Comparison of ENCODE assay signal across 1 cellular context in the genomic region with DNA sequence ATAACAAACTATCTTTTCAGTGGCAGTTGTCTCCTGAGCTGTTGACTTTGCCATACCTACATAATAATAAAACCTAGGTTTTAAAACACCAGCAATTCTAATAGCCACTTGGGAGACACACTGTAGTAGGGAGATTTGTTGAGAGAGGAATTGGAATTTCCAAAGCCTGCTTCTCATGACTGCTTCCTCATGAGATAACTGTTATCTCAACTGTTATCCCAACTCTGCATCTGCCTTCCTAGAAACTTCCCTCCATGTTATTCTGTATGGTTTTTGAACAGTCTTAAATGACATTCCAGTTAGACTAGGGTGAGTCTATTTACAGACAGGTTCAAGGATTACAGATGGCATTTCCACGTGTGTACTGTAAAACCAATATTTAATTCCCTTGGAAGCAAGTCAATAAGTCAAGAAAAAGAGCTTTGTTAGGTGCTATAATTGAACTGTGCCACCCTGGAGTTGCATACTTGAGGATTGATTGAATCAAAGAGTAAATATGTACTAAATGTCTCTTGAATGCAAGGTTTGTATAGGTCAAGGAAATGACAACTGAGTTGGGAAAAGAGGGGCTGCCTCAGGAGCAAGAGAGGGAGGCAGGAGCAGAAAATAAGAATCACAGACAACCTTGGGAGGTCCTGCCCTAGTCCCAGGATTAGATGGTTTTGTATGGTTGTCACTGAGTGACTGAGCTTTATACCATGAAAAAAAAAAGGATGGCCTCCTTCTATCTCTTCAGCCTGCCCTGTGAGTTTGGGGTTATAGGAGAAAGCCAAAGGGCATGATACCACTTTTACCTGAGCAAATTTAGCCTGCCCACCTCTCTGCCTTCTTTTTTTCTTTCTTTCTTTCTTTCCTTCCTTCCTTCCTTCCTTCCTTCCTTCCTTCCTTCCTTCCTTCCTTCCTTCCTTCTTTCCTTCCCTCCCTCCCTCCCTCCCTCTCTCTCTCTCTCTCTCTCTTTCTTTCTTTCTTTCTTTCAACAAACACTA.
TF ChIP-seq lines count a peak whose summit lies in the region.

No MANE protein-coding gene starts in this region.

TF ChIP-seq in HepG2, 621 proteins besides CTCF, POLR2A, EP300 and RAD21 (continued from another document and continues in another):
- no peak for TF ChIP-seq TEF (CRISPR knock-in tag; IDR thresholded peaks at IDR 0.05)
- TF ChIP-seq POLR2G (IDR thresholded peaks at IDR 0.05; ENCODE audit: low read depth, low read length): no peak
- TF ChIP-seq, protein P1, sequence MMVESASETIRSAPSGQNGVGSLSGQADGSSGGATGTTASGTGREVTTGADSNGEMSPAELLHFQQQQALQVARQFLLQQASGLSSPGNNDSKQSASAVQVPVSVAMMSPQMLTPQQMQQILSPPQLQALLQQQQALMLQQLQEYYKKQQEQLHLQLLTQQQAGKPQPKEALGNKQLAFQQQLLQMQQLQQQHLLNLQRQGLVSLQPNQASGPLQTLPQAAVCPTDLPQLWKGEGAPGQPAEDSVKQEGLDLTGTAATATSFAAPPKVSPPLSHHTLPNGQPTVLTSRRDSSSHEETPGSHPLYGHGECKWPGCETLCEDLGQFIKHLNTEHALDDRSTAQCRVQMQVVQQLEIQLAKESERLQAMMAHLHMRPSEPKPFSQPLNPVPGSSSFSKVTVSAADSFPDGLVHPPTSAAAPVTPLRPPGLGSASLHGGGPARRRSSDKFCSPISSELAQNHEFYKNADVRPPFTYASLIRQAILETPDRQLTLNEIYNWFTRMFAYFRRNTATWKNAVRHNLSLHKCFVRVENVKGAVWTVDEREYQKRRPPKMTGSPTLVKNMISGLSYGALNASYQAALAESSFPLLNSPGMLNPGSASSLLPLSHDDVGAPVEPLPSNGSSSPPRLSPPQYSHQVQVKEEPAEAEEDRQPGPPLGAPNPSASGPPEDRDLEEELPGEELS (CRISPR knock-in tag; IDR thresholded peaks at IDR 0.05): peak; percentile 79
- TF ChIP-seq, protein P2, sequence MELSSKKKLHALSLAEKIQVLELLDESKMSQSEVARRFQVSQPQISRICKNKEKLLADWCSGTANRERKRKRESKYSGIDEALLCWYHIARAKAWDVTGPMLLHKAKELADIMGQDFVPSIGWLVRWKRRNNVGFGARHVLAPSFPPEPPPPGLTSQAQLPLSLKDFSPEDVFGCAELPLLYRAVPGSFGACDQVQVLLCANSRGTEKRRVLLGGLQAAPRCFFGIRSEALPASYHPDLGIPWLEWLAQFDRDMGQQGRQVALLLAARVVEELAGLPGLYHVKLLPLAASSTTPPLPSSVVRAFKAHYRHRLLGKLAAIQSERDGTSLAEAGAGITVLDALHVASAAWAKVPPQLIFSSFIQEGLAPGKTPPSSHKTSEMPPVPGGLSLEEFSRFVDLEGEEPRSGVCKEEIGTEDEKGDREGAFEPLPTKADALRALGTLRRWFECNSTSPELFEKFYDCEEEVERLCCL (CRISPR knock-in tag; IDR thresholded peaks at IDR 0.05; ENCODE audit: borderline replicate concordance): no peak
- no peak for TF ChIP-seq THAP9 (CRISPR knock-in tag; IDR thresholded peaks at IDR 0.05; ENCODE audit: borderline replicate concordance)
- TF ChIP-seq, protein P3, sequence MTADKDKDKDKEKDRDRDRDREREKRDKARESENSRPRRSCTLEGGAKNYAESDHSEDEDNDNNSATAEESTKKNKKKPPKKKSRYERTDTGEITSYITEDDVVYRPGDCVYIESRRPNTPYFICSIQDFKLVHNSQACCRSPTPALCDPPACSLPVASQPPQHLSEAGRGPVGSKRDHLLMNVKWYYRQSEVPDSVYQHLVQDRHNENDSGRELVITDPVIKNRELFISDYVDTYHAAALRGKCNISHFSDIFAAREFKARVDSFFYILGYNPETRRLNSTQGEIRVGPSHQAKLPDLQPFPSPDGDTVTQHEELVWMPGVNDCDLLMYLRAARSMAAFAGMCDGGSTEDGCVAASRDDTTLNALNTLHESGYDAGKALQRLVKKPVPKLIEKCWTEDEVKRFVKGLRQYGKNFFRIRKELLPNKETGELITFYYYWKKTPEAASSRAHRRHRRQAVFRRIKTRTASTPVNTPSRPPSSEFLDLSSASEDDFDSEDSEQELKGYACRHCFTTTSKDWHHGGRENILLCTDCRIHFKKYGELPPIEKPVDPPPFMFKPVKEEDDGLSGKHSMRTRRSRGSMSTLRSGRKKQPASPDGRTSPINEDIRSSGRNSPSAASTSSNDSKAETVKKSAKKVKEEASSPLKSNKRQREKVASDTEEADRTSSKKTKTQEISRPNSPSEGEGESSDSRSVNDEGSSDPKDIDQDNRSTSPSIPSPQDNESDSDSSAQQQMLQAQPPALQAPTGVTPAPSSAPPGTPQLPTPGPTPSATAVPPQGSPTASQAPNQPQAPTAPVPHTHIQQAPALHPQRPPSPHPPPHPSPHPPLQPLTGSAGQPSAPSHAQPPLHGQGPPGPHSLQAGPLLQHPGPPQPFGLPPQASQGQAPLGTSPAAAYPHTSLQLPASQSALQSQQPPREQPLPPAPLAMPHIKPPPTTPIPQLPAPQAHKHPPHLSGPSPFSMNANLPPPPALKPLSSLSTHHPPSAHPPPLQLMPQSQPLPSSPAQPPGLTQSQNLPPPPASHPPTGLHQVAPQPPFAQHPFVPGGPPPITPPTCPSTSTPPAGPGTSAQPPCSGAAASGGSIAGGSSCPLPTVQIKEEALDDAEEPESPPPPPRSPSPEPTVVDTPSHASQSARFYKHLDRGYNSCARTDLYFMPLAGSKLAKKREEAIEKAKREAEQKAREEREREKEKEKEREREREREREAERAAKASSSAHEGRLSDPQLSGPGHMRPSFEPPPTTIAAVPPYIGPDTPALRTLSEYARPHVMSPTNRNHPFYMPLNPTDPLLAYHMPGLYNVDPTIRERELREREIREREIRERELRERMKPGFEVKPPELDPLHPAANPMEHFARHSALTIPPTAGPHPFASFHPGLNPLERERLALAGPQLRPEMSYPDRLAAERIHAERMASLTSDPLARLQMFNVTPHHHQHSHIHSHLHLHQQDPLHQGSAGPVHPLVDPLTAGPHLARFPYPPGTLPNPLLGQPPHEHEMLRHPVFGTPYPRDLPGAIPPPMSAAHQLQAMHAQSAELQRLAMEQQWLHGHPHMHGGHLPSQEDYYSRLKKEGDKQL (CRISPR knock-in tag; IDR thresholded peaks at IDR 0.05; ENCODE audit: low read depth): 0 out of 2 replicates have a peak, but pooled peaks have one; percentile 85
- TF ChIP-seq MED1 (CRISPR knock-in tag; IDR thresholded peaks at IDR 0.05): 0 out of 2 replicates have a peak, but pooled peaks have one; percentile 23
- TF ChIP-seq MYPOP (CRISPR knock-in tag; IDR thresholded peaks at IDR 0.05): no peak
- TF ChIP-seq POGZ (CRISPR knock-in tag; IDR thresholded peaks at IDR 0.05): no peak
- no peak for TF ChIP-seq NFYB (CRISPR knock-in tag; IDR thresholded peaks at IDR 0.05)
- no peak for TF ChIP-seq ZNF652 (CRISPR knock-in tag; IDR thresholded peaks at IDR 0.05; ENCODE audit: borderline replicate concordance, low read depth)
- no peak for TF ChIP-seq ASH2L (IDR thresholded peaks at IDR 0.05; ENCODE audit: insufficient read length, low read depth, low read length)
- no peak for TF ChIP-seq ZMYM3 (CRISPR knock-in tag; IDR thresholded peaks at IDR 0.05)
- TF ChIP-seq NCOA1 (CRISPR knock-in tag; IDR thresholded peaks at IDR 0.05): no peak
- TF ChIP-seq, protein P4, sequence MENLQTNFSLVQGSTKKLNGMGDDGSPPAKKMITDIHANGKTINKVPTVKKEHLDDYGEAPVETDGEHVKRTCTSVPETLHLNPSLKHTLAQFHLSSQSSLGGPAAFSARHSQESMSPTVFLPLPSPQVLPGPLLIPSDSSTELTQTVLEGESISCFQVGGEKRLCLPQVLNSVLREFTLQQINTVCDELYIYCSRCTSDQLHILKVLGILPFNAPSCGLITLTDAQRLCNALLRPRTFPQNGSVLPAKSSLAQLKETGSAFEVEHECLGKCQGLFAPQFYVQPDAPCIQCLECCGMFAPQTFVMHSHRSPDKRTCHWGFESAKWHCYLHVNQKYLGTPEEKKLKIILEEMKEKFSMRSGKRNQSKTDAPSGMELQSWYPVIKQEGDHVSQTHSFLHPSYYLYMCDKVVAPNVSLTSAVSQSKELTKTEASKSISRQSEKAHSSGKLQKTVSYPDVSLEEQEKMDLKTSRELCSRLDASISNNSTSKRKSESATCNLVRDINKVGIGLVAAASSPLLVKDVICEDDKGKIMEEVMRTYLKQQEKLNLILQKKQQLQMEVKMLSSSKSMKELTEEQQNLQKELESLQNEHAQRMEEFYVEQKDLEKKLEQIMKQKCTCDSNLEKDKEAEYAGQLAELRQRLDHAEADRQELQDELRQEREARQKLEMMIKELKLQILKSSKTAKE (CRISPR knock-in tag; IDR thresholded peaks at IDR 0.05; ENCODE audit: borderline replicate concordance): peak; percentile 56; the same call in 1 of the 2 replicates
- TF ChIP-seq PHF21A (CRISPR knock-in tag; IDR thresholded peaks at IDR 0.05): 0 out of 2 replicates have a peak, but pooled peaks have one; percentile 29
- TF ChIP-seq MXI1 (IDR thresholded peaks at IDR 0.05; ENCODE audit: borderline replicate concordance, low read depth, low read length): no peak; the same call in 2 of the 3 replicates
- peak; percentile 62; the same call in 1 of the 2 replicates for TF ChIP-seq NFIC (IDR thresholded peaks at IDR 0.05; ENCODE audit: low read length)
- TF ChIP-seq, protein P5, sequence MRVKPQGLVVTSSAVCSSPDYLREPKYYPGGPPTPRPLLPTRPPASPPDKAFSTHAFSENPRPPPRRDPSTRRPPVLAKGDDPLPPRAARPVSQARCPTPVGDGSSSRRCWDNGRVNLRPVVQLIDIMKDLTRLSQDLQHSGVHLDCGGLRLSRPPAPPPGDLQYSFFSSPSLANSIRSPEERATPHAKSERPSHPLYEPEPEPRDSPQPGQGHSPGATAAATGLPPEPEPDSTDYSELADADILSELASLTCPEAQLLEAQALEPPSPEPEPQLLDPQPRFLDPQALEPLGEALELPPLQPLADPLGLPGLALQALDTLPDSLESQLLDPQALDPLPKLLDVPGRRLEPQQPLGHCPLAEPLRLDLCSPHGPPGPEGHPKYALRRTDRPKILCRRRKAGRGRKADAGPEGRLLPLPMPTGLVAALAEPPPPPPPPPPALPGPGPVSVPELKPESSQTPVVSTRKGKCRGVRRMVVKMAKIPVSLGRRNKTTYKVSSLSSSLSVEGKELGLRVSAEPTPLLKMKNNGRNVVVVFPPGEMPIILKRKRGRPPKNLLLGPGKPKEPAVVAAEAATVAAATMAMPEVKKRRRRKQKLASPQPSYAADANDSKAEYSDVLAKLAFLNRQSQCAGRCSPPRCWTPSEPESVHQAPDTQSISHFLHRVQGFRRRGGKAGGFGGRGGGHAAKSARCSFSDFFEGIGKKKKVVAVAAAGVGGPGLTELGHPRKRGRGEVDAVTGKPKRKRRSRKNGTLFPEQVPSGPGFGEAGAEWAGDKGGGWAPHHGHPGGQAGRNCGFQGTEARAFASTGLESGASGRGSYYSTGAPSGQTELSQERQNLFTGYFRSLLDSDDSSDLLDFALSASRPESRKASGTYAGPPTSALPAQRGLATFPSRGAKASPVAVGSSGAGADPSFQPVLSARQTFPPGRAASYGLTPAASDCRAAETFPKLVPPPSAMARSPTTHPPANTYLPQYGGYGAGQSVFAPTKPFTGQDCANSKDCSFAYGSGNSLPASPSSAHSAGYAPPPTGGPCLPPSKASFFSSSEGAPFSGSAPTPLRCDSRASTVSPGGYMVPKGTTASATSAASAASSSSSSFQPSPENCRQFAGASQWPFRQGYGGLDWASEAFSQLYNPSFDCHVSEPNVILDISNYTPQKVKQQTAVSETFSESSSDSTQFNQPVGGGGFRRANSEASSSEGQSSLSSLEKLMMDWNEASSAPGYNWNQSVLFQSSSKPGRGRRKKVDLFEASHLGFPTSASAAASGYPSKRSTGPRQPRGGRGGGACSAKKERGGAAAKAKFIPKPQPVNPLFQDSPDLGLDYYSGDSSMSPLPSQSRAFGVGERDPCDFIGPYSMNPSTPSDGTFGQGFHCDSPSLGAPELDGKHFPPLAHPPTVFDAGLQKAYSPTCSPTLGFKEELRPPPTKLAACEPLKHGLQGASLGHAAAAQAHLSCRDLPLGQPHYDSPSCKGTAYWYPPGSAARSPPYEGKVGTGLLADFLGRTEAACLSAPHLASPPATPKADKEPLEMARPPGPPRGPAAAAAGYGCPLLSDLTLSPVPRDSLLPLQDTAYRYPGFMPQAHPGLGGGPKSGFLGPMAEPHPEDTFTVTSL (CRISPR knock-in tag; IDR thresholded peaks at IDR 0.05; ENCODE audit: borderline replicate concordance): peak; percentile 64; the same call in 1 of the 2 replicates
- no peak for TF ChIP-seq ZNF550 (CRISPR knock-in tag; IDR thresholded peaks at IDR 0.05; ENCODE audit: borderline replicate concordance)
- no peak for TF ChIP-seq ZNF446 (CRISPR knock-in tag; IDR thresholded peaks at IDR 0.05)
- TF ChIP-seq HOXA5 (CRISPR knock-in tag; IDR thresholded peaks at IDR 0.05): no peak
- TF ChIP-seq PRPF4 (IDR thresholded peaks at IDR 0.05; ENCODE audit: low read depth, low read length, poor library complexity, severe bottlenecking): no peak
- TF ChIP-seq ZNF350 (CRISPR knock-in tag; IDR thresholded peaks at IDR 0.05; ENCODE audit: borderline replicate concordance, low read depth): no peak
- peak; percentile 49; the same call in 1 of the 2 replicates for TF ChIP-seq RCOR2 (CRISPR knock-in tag; IDR thresholded peaks at IDR 0.05)
- no peak for TF ChIP-seq NFKB2 (CRISPR knock-in tag; IDR thresholded peaks at IDR 0.05; ENCODE audit: borderline replicate concordance)
- no peak for TF ChIP-seq PRMT3 (CRISPR knock-in tag; IDR thresholded peaks at IDR 0.05; ENCODE audit: borderline replicate concordance, low read depth)
- peak; percentile 85 for TF ChIP-seq RARA (CRISPR knock-in tag; IDR thresholded peaks at IDR 0.05)
